14 cellular contexts compared by ENCODE assay signal in genomic region chr17:79987890-79988162, GRCh38. TPM values are rescaled to one million over a fixed set of nuclear protein-coding genes. Genes with fewer than 3 reads are reported as not detected.
DNase-seq lines count a peak whose midpoint lies in the region; ATAC-seq and TF ChIP-seq lines count a peak whose summit lies in the region.
"Had no signal": no experiment of that assay in that cellular context is flagged by ENCODE, and none has a peak within 500 bp of the region (broad histone marks: within the 10 kb centered on the region; RNA-seq: fewer than 3 reads in every experiment).

No MANE protein-coding gene starts in this region.

- H3K27ac Mint-ChIP-seq in activated naive CD8-positive, alpha-beta T cell treated with anti-CD3 and anti-CD28 coated beads for 36 hours, result no peak overlapping the region
- H3K27ac Mint-ChIP-seq: endodermal cell; T-helper 2 cell treated with Interferon-gamma antibody and Interleukin-4, amounts not matched to agents 5 μg/mL and 100 μg/mL, for 36 hours had no signal

- no peaks in the 10 kb centered on the region for H3K9me3 ChIP-seq in sigmoid colon
- H3K9me3 ChIP-seq: heart right ventricle had no signal

- TF ChIP-seq CTCF in AG10803 (conservative IDR thresholded peaks at IDR 0.05; ENCODE audit: low read length), result no peak
- TF ChIP-seq CTCF in RWPE1 (conservative IDR thresholded peaks at IDR 0.05; ENCODE audit: low read depth), result no peak
- no peak for TF ChIP-seq CTCF in fibroblast of the aortic adventitia (IDR thresholded peaks at IDR 0.05; ENCODE audit: insufficient read depth, low read length)
- TF ChIP-seq CTCF in sigmoid colon (IDR thresholded peaks at IDR 0.05), result no peak

- TF ChIP-seq EP300 in sigmoid colon (IDR thresholded peaks at IDR 0.05), result no peak

- no peaks in the 10 kb centered on the region for H3K27me3 Mint-ChIP-seq in activated naive CD8-positive, alpha-beta T cell treated with anti-CD3 and anti-CD28 coated beads for 36 hours

- H3K4me1 ChIP-seq in sigmoid colon, result peaks cover 3 to 52% (median 42%) of the 10 kb centered on the region in 4 donors

- intact Hi-C loops in sigmoid colon (cut with DNase I), result no loop called here

- peaks cover 19% of the 10 kb centered on the region for H3K4me1 Mint-ChIP-seq in activated naive CD8-positive, alpha-beta T cell treated with anti-CD3 and anti-CD28 coated beads for 36 hours

- H3K36me3 Mint-ChIP-seq in activated naive CD8-positive, alpha-beta T cell treated with anti-CD3 and anti-CD28 coated beads for 36 hours, result peaks cover 4% of the 10 kb centered on the region

- POLR2A ChIA-PET in RWPE1 (lab: Yijun Ruan, JAX; ENCODE audit: low non-redundant PET), result no interaction called here

- H3K27ac ChIP-seq in RWPE1, result peak overlapping the region; percentile 65
- H3K27ac ChIP-seq in sigmoid colon, result peak overlapping the region; percentile 0 to 33 (median 3)
- H3K27ac ChIP-seq: heart right ventricle, HL-60 had no signal

- CTCF ChIA-PET in RWPE1 (lab: Yijun Ruan, JAX), result interaction anchor here (0.5 to 0.8 kb wide), 4 partner anchors 13 to 142 kb away, joined by 3 to 7 read pairs (median 4); no protein-coding TSS in a partner anchor

- no peaks in the 10 kb centered on the region for H3K9me3 Mint-ChIP-seq in activated naive CD8-positive, alpha-beta T cell treated with anti-CD3 and anti-CD28 coated beads for 36 hours
- H3K9me3 Mint-ChIP-seq: endodermal cell; neural crest cell; T-helper 2 cell treated with Interferon-gamma antibody and Interleukin-4, amounts not matched to agents 5 μg/mL and 100 μg/mL, for 36 hours had no signal

- H3K36me3 ChIP-seq in sigmoid colon, result no peaks in the 10 kb centered on the region
- H3K36me3 ChIP-seq: heart right ventricle had no signal

- H3K4me3 ChIP-seq in AG10803 (ENCODE audit: low read length) (peak overlapping the region; percentile 52), fibroblast of the aortic adventitia (ENCODE audit: low read depth, low read length) (peak overlapping the region; percentile 13), sigmoid colon (no peak overlapping the region)
- H3K4me3 ChIP-seq: heart right ventricle had no signal

- ATAC-seq in HG03469 (IDR thresholded peaks at IDR 0.05; ENCODE audit: unreplicated experiment) (no peak), HG02884 (IDR thresholded peaks at IDR 0.05; ENCODE audit: unreplicated experiment) (no peak)

- no peak for TF ChIP-seq POLR2A in sigmoid colon (IDR thresholded peaks at IDR 0.05)

- H3K4me3 Mint-ChIP-seq in activated naive CD8-positive, alpha-beta T cell treated with anti-CD3 and anti-CD28 coated beads for 36 hours, result no peak overlapping the region
- H3K4me3 Mint-ChIP-seq: endodermal cell; neural crest cell; T-helper 2 cell treated with Interferon-gamma antibody and Interleukin-4, amounts not matched to agents 5 μg/mL and 100 μg/mL, for 36 hours had no signal

- WGBS in sigmoid colon, 2 donors, result 20 to 60% methylated on average over 9 of the region's 9 CpGs

- no peaks in the 10 kb centered on the region for H3K27me3 ChIP-seq in sigmoid colon
- H3K27me3 ChIP-seq: heart right ventricle had no signal

- DNase-seq in AG10803 (ENCODE audit: low read depth) (no peak), RWPE1 (ENCODE audit: low spot score) (no peak), fibroblast of the aortic adventitia (ENCODE audit: low read depth) (no peak), sigmoid colon (no peak)
- no peak for DNase-seq in activated naive CD8-positive, alpha-beta T cell treated with anti-CD3 and anti-CD28 coated beads for 36 hours
- DNase-seq in activated naive CD4-positive, alpha-beta T cell treated with Interleukin-2 at 50 U/mL for 16 hours, result no peak
- DNase-seq: endodermal cell, heart right ventricle, Kasumi-1 had no signal

RNA-seq across cellular contexts. Expression of gene TBC1D16, which starts 47.8 kb away (rescaled TPM):
- total RNA-seq in fibroblast of the aortic adventitia (ENCODE audit: low replicate concordance) (33.4 and 37.8 TPM in 2 replicates), sigmoid colon (10 to 100 TPM; 15.1 to 21.9 (median 16.2) TPM)
- 10 to 100 TPM in 1 of 3 donors, 1 to 10 TPM in 2; 3.6 to 17.2 (median 4.2) TPM for polyA plus RNA-seq in sigmoid colon
- 1 to 10 TPM; 8.8 to 9.0 TPM for total RNA-seq in activated naive CD8-positive, alpha-beta T cell treated with anti-CD3 and anti-CD28 coated beads for 36 hours

RNA-seq across cellular contexts. Expression of gene CCDC40, which starts 48.6 kb away (rescaled TPM):
- total RNA-seq in fibroblast of the aortic adventitia (ENCODE audit: low replicate concordance), result 3.0 and 5.2 TPM in 2 replicates
- total RNA-seq in sigmoid colon, result 10 to 100 TPM in 1 of 4 donors, 1 to 10 TPM in 3; 5.3 to 25.8 (median 6.4) TPM
- polyA plus RNA-seq in sigmoid colon, result 1 to 10 TPM in 1 of 3 donors, not detected in 2; 1.4 TPM
- 1 to 10 TPM; 1.2 to 1.3 TPM for total RNA-seq in activated naive CD8-positive, alpha-beta T cell treated with anti-CD3 and anti-CD28 coated beads for 36 hours

Comparison
In these comparisons a context has a peak if more than half of its experiments do, and no peak if none do; other contexts are left out.
1. H3K4me3 ChIP-seq: peak in AG10803 (single experiment) and fibroblast of the aortic adventitia (single experiment); none in sigmoid colon (0 of 4).